In genomic region chr2:148616696-148617095, GRCh38 we compare ENCODE assay signal across 21 cellular contexts.
"Had no signal": no experiment of that assay in that cellular context is flagged by ENCODE, and none has a peak within 500 bp of the region (broad histone marks: within the 10 kb centered on the region; RNA-seq: fewer than 3 reads in every experiment).

No MANE protein-coding gene starts in this region.

- H3K9me3 ChIP-seq: heart left ventricle, left ventricle myocardium inferior, neutrophil, right atrium auricular region, stomach, thoracic aorta, transverse colon had no signal

- H3K27me3 ChIP-seq: heart left ventricle, neutrophil, right atrium auricular region, stomach, transverse colon had no signal

- H3K36me3 ChIP-seq: heart left ventricle, left ventricle myocardium inferior, neutrophil, right atrium auricular region, stomach, thoracic aorta, transverse colon had no signal

- DNase-seq: cerebellar nuclear complex; erythroblast; heart left ventricle; hypothalamus; left cardiac atrium; left ventricle myocardium inferior; naive thymus-derived CD4-positive, alpha-beta T cell; small intestine; stimulated activated CD4-positive, alpha-beta T cell treated with anti-CD3 and anti-CD28 coated beads, Interleukin-12 subunit alpha, Interleukin-12 subunit beta, amount 100 ng/mL, for 4 hours; stimulated activated naive CD4-positive, alpha-beta T cell; stomach; substantia nigra; transverse colon had no signal

- FAIRE-seq: colon, endothelial cell of umbilical vein, frontal cortex, islet of Langerhans, small intestine had no signal

- H3K27ac ChIP-seq: left ventricle myocardium inferior, neutrophil, stomach, thoracic aorta, transverse colon had no signal

- H3K4me3 ChIP-seq: heart left ventricle, left ventricle myocardium inferior, lung, right atrium auricular region, stomach, thoracic aorta, transverse colon had no signal
